In the genomic region with DNA sequence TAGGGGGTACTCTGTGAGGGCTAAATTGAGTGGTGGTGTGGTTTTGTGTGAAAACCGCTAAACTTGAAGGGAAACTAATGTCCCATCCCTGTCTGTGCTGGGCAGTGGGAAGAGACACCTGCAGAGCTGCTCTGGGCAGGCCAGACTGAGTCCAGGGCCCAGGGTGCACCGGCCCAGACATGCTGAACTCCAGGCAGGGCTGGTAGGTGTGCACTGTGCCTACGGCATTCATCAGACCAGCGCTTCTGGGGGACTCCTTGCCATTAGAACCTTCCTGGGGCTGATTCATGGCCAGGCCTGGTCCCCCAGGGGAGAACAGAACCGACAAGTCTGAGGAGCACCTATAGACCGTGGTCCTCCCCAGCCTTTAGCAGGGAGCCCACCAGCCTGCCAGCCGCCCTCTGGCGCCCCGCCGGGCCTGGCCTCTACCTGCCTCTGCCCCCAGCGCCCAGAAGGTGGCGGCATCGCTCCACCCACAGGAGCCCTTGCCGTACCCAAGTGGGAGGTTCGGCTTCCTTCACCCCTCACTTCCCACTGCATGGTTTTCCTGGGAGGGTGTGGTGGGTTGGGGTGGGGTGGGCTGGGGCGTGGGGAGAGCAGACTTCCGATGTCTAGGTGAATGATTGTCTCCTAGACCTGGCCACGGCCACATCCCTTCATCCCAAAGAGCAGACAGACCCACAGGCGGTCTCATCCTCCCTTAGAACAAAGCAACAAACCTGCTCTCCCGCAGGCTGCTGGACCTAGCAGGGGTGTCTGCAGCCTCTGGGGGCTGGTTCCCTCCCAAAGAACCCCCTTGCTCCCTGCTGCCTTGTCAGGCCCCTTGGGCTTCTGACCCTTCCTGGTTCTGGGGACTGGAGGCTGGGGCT, we compare ENCODE assay signal across 8 cellular contexts. TPM values are rescaled to one million over a fixed set of nuclear protein-coding genes. Genes with fewer than 3 reads are reported as not detected.
DNase-seq lines count a peak whose midpoint lies in the region; ATAC-seq, FAIRE-seq and TF ChIP-seq lines count a peak whose summit lies in the region.

No MANE protein-coding gene starts in this region.

- TF ChIP-seq CTCF in D721Med (IDR thresholded peaks at IDR 0.05; ENCODE audit: insufficient read depth, missing control alignments) (peak; percentile 80), psoas muscle (IDR thresholded peaks at IDR 0.05) (peak; percentile 71)

- no peak overlapping the region for H3K4me3 ChIP-seq in psoas muscle

- FAIRE-seq in D721Med (lab: Jason Lieb, UNC) = no peak

- intact Hi-C loops in psoas muscle (cut with DNase I) = loop anchor here (1.0 to 10.0 kb wide), 5 partner anchors 83 to 1011 kb away; no protein-coding TSS in a partner anchor

- no peaks in the 10 kb centered on the region for H3K27me3 ChIP-seq in psoas muscle (ENCODE audit: insufficient read depth in 3 of 3, low read length in 2 of 3)

- DNase-seq in D721Med (ENCODE audit: insufficient read length, low spot score) (peak; percentile 90), RPMI8226 (peak; percentile 45), germinal center (ENCODE audit: low spot score) (peak; percentile 87), psoas muscle (peak; percentile 46 to 81)
- peak; percentile 92 for DNase-seq in activated effector memory CD4-positive, alpha-beta T cell treated with anti-CD3 and anti-CD28 coated beads, Interleukin-2, amount 50 U/mL, for 16 hours

- H3K36me3 ChIP-seq in psoas muscle (ENCODE audit: insufficient read depth in 1 of 2, low read depth in 1 of 2) = peaks cover 4 to 31% of the 10 kb centered on the region in 2 donors

- ATAC-seq in HG02798 (IDR thresholded peaks at IDR 0.05; ENCODE audit: poor library complexity, unreplicated experiment) (peak; percentile 41), psoas muscle (peak; percentile 76 to 88 (median 80)), GM18520 (IDR thresholded peaks at IDR 0.05; ENCODE audit: unreplicated experiment) (no peak), HG03460 (IDR thresholded peaks at IDR 0.05; ENCODE audit: unreplicated experiment) (no peak)

- WGBS in psoas muscle, 3 donors = 49 to 59% (median 58%) methylated on average over 18 to 20 of the region's 20 CpGs

- no peaks in the 10 kb centered on the region for H3K4me1 ChIP-seq in psoas muscle

- no peaks in the 10 kb centered on the region for H3K9me3 ChIP-seq in psoas muscle

- H3K27ac ChIP-seq in psoas muscle = no peak overlapping the region

RNA-seq across cellular contexts. Expression of a gene that starts 15.5 kb away (rescaled TPM):
- total RNA-seq in psoas muscle = 10 to 100 TPM; 11.5 to 15.7 (median 14.3) TPM
- 10 to 100 TPM; 31.4 to 50.8 (median 38.7) TPM for polyA plus RNA-seq in psoas muscle

RNA-seq across cellular contexts. Expression of a gene that starts 51.1 kb away (rescaled TPM):
- 10 to 100 TPM; 24.4 to 29.9 (median 26.5) TPM for total RNA-seq in psoas muscle
- polyA plus RNA-seq in psoas muscle = 10 to 100 TPM in 2 of 3 donors, 1 to 10 TPM in 1; 8.8 to 22.2 (median 13.5) TPM

Comparison
In these comparisons a context has a peak if more than half of its experiments do, and no peak if none do; other contexts are left out.
1. ATAC-seq: peak in HG02798 (single experiment) and psoas muscle (4 of 4); none in GM18520 (single experiment) and HG03460 (single experiment).
2. Peak in every context shown above with its lines, with median percentiles within 50 percentile points of each other: DNase-seq.